18 cellular contexts compared by ENCODE assay signal in genomic region chr20:53276143-53276542, GRCh38.
A peak's percentile ranks its signal among the peaks of the same experiment; 100 is the strongest.
DNase-seq lines count a peak whose midpoint lies in the region; ATAC-seq, FAIRE-seq and TF ChIP-seq lines count a peak whose summit lies in the region.
"Had no signal": no experiment of that assay in that cellular context is flagged by ENCODE, and none has a peak within 500 bp of the region (broad histone marks: within the 10 kb centered on the region; RNA-seq: fewer than 3 reads in every experiment).

No MANE protein-coding gene starts in this region.

- no peaks in the 10 kb centered on the region for H3K27me3 Mint-ChIP-seq in CD4-positive, alpha-beta memory T cell

- CTCF ChIA-PET in CD4-positive, alpha-beta memory T cell (lab: Charles Lee; ENCODE audit: partially characterized antibody), result no interaction called here

- H3K36me3 ChIP-seq in GM23248 (ENCODE audit: low read depth) (no peaks in the 10 kb centered on the region), heart right ventricle (no peaks in the 10 kb centered on the region), pancreas (no peaks in the 10 kb centered on the region)
- H3K36me3 ChIP-seq in CD4-positive, alpha-beta memory T cell (ENCODE audit: insufficient read depth, low read length), result no peaks in the 10 kb centered on the region

- in situ Hi-C loops in GM23248 (cut with MboI), result no loop called here

- H3K4me1 Mint-ChIP-seq in CD4-positive, alpha-beta memory T cell, result peaks cover 0 to 5% (median 0%) of the 10 kb centered on the region in 4 donors

- peak in 6 of 8 donors; percentile 55 to 91 (median 80) for ATAC-seq in heart right ventricle
- ATAC-seq in pancreas, result peak; percentile 73 to 93 (median 84)
- ATAC-seq: A549 had no signal

- H3K9me3 ChIP-seq in GM23248 (ENCODE audit: low read depth) (no peaks in the 10 kb centered on the region), heart right ventricle (no peaks in the 10 kb centered on the region), pancreas (no peaks in the 10 kb centered on the region)
- no peaks in the 10 kb centered on the region for H3K9me3 ChIP-seq in CD4-positive, alpha-beta memory T cell (ENCODE audit: control insufficient read depth in 1 of 2, low read length in 2 of 2)
- H3K9me3 ChIP-seq: A549 had no signal

- POLR2A ChIA-PET in CD4-positive, alpha-beta memory T cell (lab: Charles Lee; ENCODE audit: partially characterized antibody), result no interaction called here

- DNase-seq in AG08395 (ENCODE audit: low spot score) (peak; percentile 58), GM23248 (peak; percentile 61), heart right ventricle (peak; percentile 19 to 32), pancreas (peak in 4 of 6 donors; percentile 40 to 66 (median 54)), Kasumi-1 (lab: John Stamatoyannopoulos, UW) (no peak), NCI-H526 treated with DMSO at 0.1 percent for 48 hours (lab: John Stamatoyannopoulos, UW) (no peak)
- DNase-seq in CD4-positive, alpha-beta memory T cell, result no peak
- DNase-seq: DMS79; H9; IMR-90; NCI-H1105; NCI-H2081 treated with DMSO at 0.1 percent for 48 hours; NCI-H446 treated with DMSO at 0.1 percent for 48 hours; NCI-H748 treated with DMSO at 0.1 percent for 48 hours; NK-92 treated with Interleukin-12 subunit alpha and Interleukin-12 subunit beta, amount 100 ng/mL, for 24 hours; SHP77 treated with DMSO at 0.1 percent for 48 hours had no signal

- H3K9me2 ChIP-seq in GM23248 (ENCODE audit: insufficient read depth), result no peaks in the 10 kb centered on the region

- H3K4me3 Mint-ChIP-seq in CD4-positive, alpha-beta memory T cell, result no peak overlapping the region
- H3K4me3 Mint-ChIP-seq: H9 had no signal

- H3K27ac ChIP-seq in GM23248 (no peak overlapping the region), heart right ventricle (no peak overlapping the region), pancreas (no peak overlapping the region)
- no peak overlapping the region for H3K27ac ChIP-seq in CD4-positive, alpha-beta memory T cell (ENCODE audit: low read depth, low read length)
- H3K27ac ChIP-seq: A549, C4-2B had no signal

- H3K4me3 ChIP-seq in GM23248, result no peak overlapping the region
- H3K4me3 ChIP-seq in heart right ventricle, result no peak overlapping the region
- H3K4me3 ChIP-seq in pancreas, result no peak overlapping the region
- no peak overlapping the region for H3K4me3 ChIP-seq in CD4-positive, alpha-beta memory T cell (ENCODE audit: low read length in 2 of 2)
- H3K4me3 ChIP-seq: A549 had no signal

- H3K4me1 ChIP-seq in GM23248 (ENCODE audit: insufficient read depth) (peaks cover 4% of the 10 kb centered on the region), heart right ventricle (no peaks in the 10 kb centered on the region), pancreas (no peaks in the 10 kb centered on the region)
- H3K4me1 ChIP-seq in CD4-positive, alpha-beta memory T cell (ENCODE audit: insufficient read depth, low read length), result no peaks in the 10 kb centered on the region
- H3K4me1 ChIP-seq: A549 had no signal

- FAIRE-seq in pancreas (lab: Jason Lieb, UNC), result no peak
- FAIRE-seq: A549 had no signal

- no peaks in the 10 kb centered on the region for H3F3A ChIP-seq in GM23248 (ENCODE audit: insufficient read depth)

- peaks cover 0 to 4% of the 10 kb centered on the region in 2 donors for H3K36me3 Mint-ChIP-seq in CD4-positive, alpha-beta memory T cell

- 59 to 61% methylated on average over 3 of the region's 3 CpGs for WGBS in GM23248 (ENCODE audit: low coverage in 1 of 2, low lambda C conversion rate in 2 of 2, missing lambda C conversion rate in 2 of 2), 2 experiments
- 52 to 67% methylated on average over 3 of the region's 3 CpGs for WGBS in heart right ventricle, 2 donors
- 44 to 50% methylated on average over 3 of the region's 3 CpGs for WGBS in pancreas, 2 donors

- H3K27me3 ChIP-seq in GM23248 (replicated peaks; ENCODE audit: insufficient read depth) (no peaks in the 10 kb centered on the region), heart right ventricle (no peaks in the 10 kb centered on the region), pancreas (no peaks in the 10 kb centered on the region)
- no peaks in the 10 kb centered on the region for H3K27me3 ChIP-seq in CD4-positive, alpha-beta memory T cell (ENCODE audit: insufficient read depth, low read length)

- no peaks in the 10 kb centered on the region for H3K79me2 ChIP-seq in GM23248 (ENCODE audit: insufficient read depth)

- no peaks in the 10 kb centered on the region for H3K9me3 Mint-ChIP-seq in CD4-positive, alpha-beta memory T cell

- intact Hi-C loops in heart right ventricle (cut with DNase I) (no loop called here), pancreas (cut with DNase I) (no loop called here)
- intact Hi-C loops in CD4-positive, alpha-beta memory T cell (cut with micrococcal nuclease), result no loop called here

- no peak overlapping the region for H3K4me2 ChIP-seq in GM23248 (ENCODE audit: unreplicated experiment)
- H3K4me2 ChIP-seq: A549 had no signal

- H2AFZ ChIP-seq in GM23248, result no peak overlapping the region

- TF ChIP-seq CTCF in heart right ventricle (IDR thresholded peaks at IDR 0.05) (no peak), pancreas (IDR thresholded peaks at IDR 0.05) (no peak)

- H4K20me1 ChIP-seq in GM23248 (ENCODE audit: insufficient read depth), result no peaks in the 10 kb centered on the region

- no peak overlapping the region for H3K27ac Mint-ChIP-seq in CD4-positive, alpha-beta memory T cell
- H3K27ac Mint-ChIP-seq: H9 had no signal

- H3K9ac ChIP-seq in GM23248, result no peak overlapping the region

Comparison
In these comparisons a context has a peak if more than half of its experiments do, and no peak if none do; other contexts are left out.
1. DNase-seq: peak in AG08395 (single experiment), GM23248 (single experiment), heart right ventricle (2 of 2) and pancreas (4 of 6); none in Kasumi-1 (0 of 2), NCI-H526 treated with DMSO at 0.1 percent for 48 hours (single experiment) and CD4-positive, alpha-beta memory T cell (0 of 5).